Comparison of ENCODE assay signal across 9 cellular contexts in the genomic region with DNA sequence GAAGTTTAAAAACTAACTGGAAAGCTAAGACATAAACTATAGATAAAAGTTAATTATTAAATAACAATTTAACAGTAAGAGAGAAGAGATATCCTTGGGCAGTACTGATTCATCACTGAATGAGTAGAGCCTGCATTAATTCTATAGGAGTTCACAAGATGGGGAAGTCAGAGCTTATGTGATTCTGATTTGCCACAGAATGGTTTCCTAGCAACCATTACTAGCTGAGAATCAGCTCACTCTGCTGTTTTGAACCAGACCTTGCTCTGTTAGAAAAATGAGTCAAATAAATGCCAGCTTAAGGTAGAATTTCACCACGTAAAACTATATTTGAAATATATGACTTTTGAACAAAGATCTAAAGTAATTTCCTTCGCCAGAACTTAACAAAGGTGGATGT.
DNase-seq lines count a peak whose midpoint lies in the region; ATAC-seq, FAIRE-seq and TF ChIP-seq lines count a peak whose summit lies in the region.
"Had no signal": no experiment of that assay in that cellular context is flagged by ENCODE, and none has a peak within 500 bp of the region (broad histone marks: within the 10 kb centered on the region; RNA-seq: fewer than 3 reads in every experiment).

No MANE protein-coding gene starts in this region.

- H2AFZ ChIP-seq in HepG2 (ENCODE audit: low read length) = no peak overlapping the region

- H3K79me2 ChIP-seq in HepG2 (ENCODE audit: insufficient read depth, low read length) = no peaks in the 10 kb centered on the region

- no peaks in the 10 kb centered on the region for H3K9me3 ChIP-seq in CD4-positive, CD25-positive, alpha-beta regulatory T cell (ENCODE audit: control insufficient read depth in 2 of 2, low read length in 2 of 2)
- H3K9me3 ChIP-seq in colonic mucosa = no peaks in the 10 kb centered on the region
- H3K9me3 ChIP-seq in HepG2 (ENCODE audit: low read length) = no peaks in the 10 kb centered on the region
- no peaks in the 10 kb centered on the region for H3K9me3 ChIP-seq in small intestine (ENCODE audit: control insufficient read depth, low read depth)

- H3K4me2 ChIP-seq in HepG2 (ENCODE audit: low read depth, low read length) = no peak overlapping the region

- peaks cover 46 to 93% (median 60%) of the 10 kb centered on the region in 4 donors for H3K4me1 Mint-ChIP-seq in CD4-positive, CD25-positive, alpha-beta regulatory T cell

- no peaks in the 10 kb centered on the region for H3K27me3 ChIP-seq in CD4-positive, CD25-positive, alpha-beta regulatory T cell (ENCODE audit: control insufficient read depth, insufficient read depth, low read length)
- H3K27me3 ChIP-seq in colonic mucosa (no peaks in the 10 kb centered on the region), HepG2 (ENCODE audit: control insufficient read depth in 1 of 2, insufficient read depth in 2 of 2, low read length in 2 of 2) (peaks cover 0 to 17% of the 10 kb centered on the region in 2 experiments; a peak in 3 of 5 replicates), small intestine (ENCODE audit: control insufficient read depth in 2 of 2, insufficient read depth in 2 of 2, low read length in 2 of 2) (no peaks in the 10 kb centered on the region)

- POLR2A ChIA-PET in HepG2 (lab: Yijun Ruan, JAX) = no interaction called here

- intact Hi-C loops in colonic mucosa (cut with DNase I) = no loop called here
- intact Hi-C loops in HepG2 (cut with micrococcal nuclease; ENCODE audit: unreplicated experiment) = no loop called here

- TF ChIP-seq EP300 in HepG2 (IDR thresholded peaks at IDR 0.05; ENCODE audit: low read depth in 2 of 2, low read length in 2 of 2) = no peak
- no peak for TF ChIP-seq EP300 in HepG2 (CRISPR knock-in tag; IDR thresholded peaks at IDR 0.05; ENCODE audit: borderline replicate concordance)

- no peaks in the 10 kb centered on the region for H3K36me3 Mint-ChIP-seq in CD4-positive, CD25-positive, alpha-beta regulatory T cell

- in situ Hi-C loops in HepG2 (cut with HindIII; ENCODE audit: extremely low pct_ligation_motif_present, low pct_unique_long_range_greater_than_20kb) = no loop called here

- BruUV-seq in HepG2 (replicated peaks; lab: Mats Ljungman, UMichigan) = no TSS peak

- 0% methylated on average over 2 of the region's 2 CpGs for WGBS in HepG2 (ENCODE audit: low lambda C conversion rate)
- 81 to 90% (median 89%) methylated on average over 2 of the region's 2 CpGs for WGBS in small intestine, 3 donors

- FAIRE-seq in HepG2 (lab: Jason Lieb, UNC) (no peak), small intestine (lab: Jason Lieb, UNC) (no peak)

- peak overlapping the region; percentile 88 for H3K27ac ChIP-seq in CD4-positive, CD25-positive, alpha-beta regulatory T cell (ENCODE audit: insufficient read depth, low read length, poor library complexity, severe bottlenecking)
- H3K27ac ChIP-seq in colonic mucosa (peak overlapping the region; percentile 6), HepG2 (ENCODE audit: extremely low read length, insufficient read depth, low read length) (no peak overlapping the region), small intestine (ENCODE audit: low read depth in 1 of 2, low read length in 1 of 2) (peak overlapping the region in 1 of 2 donors; percentile 12)

- H3K9ac ChIP-seq in colonic mucosa (ENCODE audit: low read depth in 2 of 2, low read length in 2 of 2) (no peak overlapping the region), HepG2 (ENCODE audit: insufficient read depth, low read depth, low read length) (no peak overlapping the region)

- H4K20me1 ChIP-seq in HepG2 (ENCODE audit: insufficient read depth, low read length) = no peaks in the 10 kb centered on the region

- DNase-seq in CD4-positive, CD25-positive, alpha-beta regulatory T cell = peak in 2 of 3 donors; percentile 75 to 81
- DNase-seq in GM12865 (ENCODE audit: low read depth) = peak; percentile 20
- peak; percentile 23 for DNase-seq in NCI-H524 treated with DMSO at 0.1 percent for 48 hours (lab: John Stamatoyannopoulos, UW)
- DNase-seq in colonic mucosa = no peak
- DNase-seq in HepG2 (ENCODE audit: low spot score) = no peak
- no peak for DNase-seq in AG08396 (ENCODE audit: low spot score)
- no peak for DNase-seq in small intestine
- DNase-seq: islet precursor cell had no signal

- no peak for TF ChIP-seq POLR2A in HepG2 (IDR thresholded peaks at IDR 0.05; ENCODE audit: insufficient read depth in 1 of 2, low read depth in 2 of 2, low read length in 2 of 2)
- no peak for TF ChIP-seq POLR2A in GM18505 (IDR thresholded peaks at IDR 0.05; ENCODE audit: borderline replicate concordance, extremely low read depth, insufficient read depth, insufficient read length)

- TF ChIP-seq CTCF in GM12865 (IDR thresholded peaks at IDR 0.05; ENCODE audit: insufficient read depth, low read depth, low read length, missing control alignments) = no peak
- TF ChIP-seq CTCF in colonic mucosa (IDR thresholded peaks at IDR 0.05) = no peak
- no peak for TF ChIP-seq CTCF in HepG2 (CRISPR knock-in tag; IDR thresholded peaks at IDR 0.05)

- no peaks in the 10 kb centered on the region for H3K27me3 Mint-ChIP-seq in CD4-positive, CD25-positive, alpha-beta regulatory T cell

- peak overlapping the region; percentile 71 to 86 (median 79) for H3K4me3 Mint-ChIP-seq in CD4-positive, CD25-positive, alpha-beta regulatory T cell

- CTCF ChIA-PET in HepG2 (lab: Yijun Ruan, JAX; ENCODE audit: low intra/inter-chr PET ratio, low total read pairs) = no interaction called here

- H3K9me3 Mint-ChIP-seq in CD4-positive, CD25-positive, alpha-beta regulatory T cell = peaks cover 0 to 3% (median 0%) of the 10 kb centered on the region in 7 donors

- peak overlapping the region; percentile 67 for H3K4me3 ChIP-seq in CD4-positive, CD25-positive, alpha-beta regulatory T cell (ENCODE audit: low read depth, low read length)
- H3K4me3 ChIP-seq in GM12865 (ENCODE audit: low read depth, low read length) (no peak overlapping the region), colonic mucosa (no peak overlapping the region), HepG2 (replicated peaks in 1 of 3; ENCODE audit: insufficient read depth in 1 of 3, low read depth in 2 of 3, low read length in 3 of 3) (no peak overlapping the region), small intestine (ENCODE audit: low read depth in 1 of 2, low read length in 2 of 2) (no peak overlapping the region)

- peak; percentile 50 to 54 for ATAC-seq in CD4-positive, CD25-positive, alpha-beta regulatory T cell (ENCODE audit: low read depth in 2 of 2)
- no peak for ATAC-seq in HepG2
- no peak for ATAC-seq in GM18505 (IDR thresholded peaks at IDR 0.05; ENCODE audit: unreplicated experiment)

- H3K36me3 ChIP-seq in CD4-positive, CD25-positive, alpha-beta regulatory T cell (ENCODE audit: control insufficient read depth, insufficient read depth, low read length) = no peaks in the 10 kb centered on the region
- no peaks in the 10 kb centered on the region for H3K36me3 ChIP-seq in colonic mucosa
- H3K36me3 ChIP-seq in HepG2 (replicated peaks in 1 of 2; ENCODE audit: control insufficient read depth in 1 of 2, insufficient read depth in 2 of 2, low read length in 2 of 2) = no peaks in the 10 kb centered on the region
- no peaks in the 10 kb centered on the region for H3K36me3 ChIP-seq in small intestine (ENCODE audit: control insufficient read depth in 2 of 2, insufficient read depth in 2 of 2, low read length in 2 of 2)

- no peak for TF ChIP-seq RAD21 in HepG2 (CRISPR knock-in tag; IDR thresholded peaks at IDR 0.05)

- peak overlapping the region; percentile 95 to 99 (median 99) for H3K27ac Mint-ChIP-seq in CD4-positive, CD25-positive, alpha-beta regulatory T cell

- H3K4me1 ChIP-seq in CD4-positive, CD25-positive, alpha-beta regulatory T cell (ENCODE audit: control insufficient read depth, insufficient read depth, low read length, poor library complexity, severe bottlenecking) = peaks cover 74% of the 10 kb centered on the region
- H3K4me1 ChIP-seq in colonic mucosa = no peaks in the 10 kb centered on the region
- H3K4me1 ChIP-seq in HepG2 (ENCODE audit: insufficient read depth, low read length) = no peaks in the 10 kb centered on the region
- H3K4me1 ChIP-seq in small intestine (ENCODE audit: control insufficient read depth in 2 of 2, insufficient read depth in 1 of 2, low read depth in 1 of 2, low read length in 1 of 2) = no peaks in the 10 kb centered on the region

TF ChIP-seq in HepG2, 621 proteins besides CTCF, POLR2A, EP300 and RAD21 (continues in another document):
- TF ChIP-seq CSRNP1 (CRISPR knock-in tag; IDR thresholded peaks at IDR 0.05) (no peak), BORCS8-MEF2B (CRISPR knock-in tag; IDR thresholded peaks at IDR 0.05) (no peak), MED1 (CRISPR knock-in tag; IDR thresholded peaks at IDR 0.05) (no peak), ZNF773 (CRISPR knock-in tag; IDR thresholded peaks at IDR 0.05; ENCODE audit: borderline replicate concordance) (no peak), ZNF724P (CRISPR knock-in tag; IDR thresholded peaks at IDR 0.05; ENCODE audit: borderline replicate concordance) (no peak)
- TF ChIP-seq, protein P1, sequence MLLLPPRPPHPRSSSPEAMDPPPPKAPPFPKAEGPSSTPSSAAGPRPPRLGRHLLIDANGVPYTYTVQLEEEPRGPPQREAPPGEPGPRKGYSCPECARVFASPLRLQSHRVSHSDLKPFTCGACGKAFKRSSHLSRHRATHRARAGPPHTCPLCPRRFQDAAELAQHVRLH (CRISPR knock-in tag; IDR thresholded peaks at IDR 0.05; ENCODE audit: borderline replicate concordance, low read depth) = no peak
- TF ChIP-seq, protein P2, sequence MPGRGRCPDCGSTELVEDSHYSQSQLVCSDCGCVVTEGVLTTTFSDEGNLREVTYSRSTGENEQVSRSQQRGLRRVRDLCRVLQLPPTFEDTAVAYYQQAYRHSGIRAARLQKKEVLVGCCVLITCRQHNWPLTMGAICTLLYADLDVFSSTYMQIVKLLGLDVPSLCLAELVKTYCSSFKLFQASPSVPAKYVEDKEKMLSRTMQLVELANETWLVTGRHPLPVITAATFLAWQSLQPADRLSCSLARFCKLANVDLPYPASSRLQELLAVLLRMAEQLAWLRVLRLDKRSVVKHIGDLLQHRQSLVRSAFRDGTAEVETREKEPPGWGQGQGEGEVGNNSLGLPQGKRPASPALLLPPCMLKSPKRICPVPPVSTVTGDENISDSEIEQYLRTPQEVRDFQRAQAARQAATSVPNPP (CRISPR knock-in tag; IDR thresholded peaks at IDR 0.05) = no peak

Comparison
In these comparisons a context has a peak if more than half of its experiments do, and no peak if none do; other contexts are left out.
1. ATAC-seq: peak in CD4-positive, CD25-positive, alpha-beta regulatory T cell (2 of 2); none in HepG2 (single experiment) and GM18505 (single experiment).
2. DNase-seq: peak in CD4-positive, CD25-positive, alpha-beta regulatory T cell (2 of 3), GM12865 (single experiment) and NCI-H524 treated with DMSO at 0.1 percent for 48 hours (single experiment); none in colonic mucosa (single experiment), HepG2 (single experiment), AG08396 (single experiment) and small intestine (single experiment).